8 cellular contexts compared by ENCODE assay signal in the genomic region with DNA sequence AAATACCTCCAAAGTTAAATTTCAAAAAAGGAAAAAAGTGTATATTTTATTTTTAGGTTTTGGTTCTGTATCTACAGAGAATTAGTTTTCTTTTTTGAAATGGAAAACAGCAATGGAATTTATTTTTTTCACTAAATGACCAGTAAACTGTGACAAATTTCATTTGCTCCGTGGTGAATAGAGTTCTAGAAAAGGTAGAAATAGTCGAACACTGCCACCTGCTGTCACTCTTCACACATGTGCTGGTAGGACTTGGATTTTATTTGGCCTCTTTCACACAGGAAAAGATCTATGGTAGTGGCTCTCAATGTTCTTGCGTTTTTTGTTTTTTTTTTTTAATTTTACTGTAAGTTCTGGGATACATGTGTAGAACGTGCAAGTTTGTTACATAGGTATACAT.
A peak's percentile ranks its signal among the peaks of the same experiment; 100 is the strongest.
DNase-seq lines count a peak whose midpoint lies in the region; ATAC-seq and TF ChIP-seq lines count a peak whose summit lies in the region.

No MANE protein-coding gene starts in this region.

- no peaks in the 10 kb centered on the region for H3K27me3 ChIP-seq in HL-60 (ENCODE audit: insufficient read depth, poor library complexity, severe bottlenecking)

- no peak overlapping the region for H3K27ac ChIP-seq in HL-60 (replicated peaks)

- peak; percentile 71 for DNase-seq in Ammon's horn (ENCODE audit: low spot score)
- DNase-seq in HL-60 (ENCODE audit: low read depth in 1 of 2, low spot score in 1 of 2), result peak in 1 of 2 experiments; percentile 32
- peak; percentile 61 for DNase-seq in RKO (ENCODE audit: low spot score)
- DNase-seq in dedifferentiated amniotic fluid mesenchymal stem cell (ENCODE audit: extremely low spot score), result peak; percentile 84
- DNase-seq in midbrain (lab: John Stamatoyannopoulos, UW), result peak; percentile 32
- no peak for DNase-seq in T1000 (lab: John Stamatoyannopoulos, UW)

- no peak overlapping the region for H3K4me3 ChIP-seq in HL-60 (replicated peaks; ENCODE audit: insufficient read depth, low read length)

- ATAC-seq in GM18498 (IDR thresholded peaks at IDR 0.05; ENCODE audit: unreplicated experiment), result peak; percentile 72
- no peak for ATAC-seq in HG02840 (IDR thresholded peaks at IDR 0.05; ENCODE audit: low FRiP score, unreplicated experiment)

- TF ChIP-seq CTCF in HL-60 (IDR thresholded peaks at IDR 0.05; ENCODE audit: insufficient read depth, low read length), result peak; percentile 14
